In the genomic region with DNA sequence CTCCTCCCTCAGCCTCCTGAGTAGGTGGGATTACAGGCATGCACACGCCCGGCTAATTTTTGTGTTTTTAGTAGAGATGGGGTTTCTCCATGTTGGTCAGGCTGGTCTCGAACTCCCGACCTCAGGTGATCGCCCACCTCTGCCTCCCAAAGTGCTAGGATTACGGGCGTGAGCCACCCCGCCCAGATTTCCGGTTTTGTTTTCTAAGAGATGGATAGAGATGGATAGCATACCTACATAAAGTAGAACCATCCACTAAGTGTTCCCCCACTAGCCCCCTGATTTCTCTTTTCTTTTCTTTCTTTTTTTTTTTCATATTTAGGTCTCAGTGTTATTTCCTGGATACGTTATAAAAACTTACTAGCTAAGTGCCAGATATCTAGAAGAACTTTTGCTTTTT, we compare ENCODE assay signal across 8 cellular contexts. TPM values are rescaled to one million over a fixed set of nuclear protein-coding genes. Genes with fewer than 3 reads are reported as not detected.
A peak's percentile ranks its signal among the peaks of the same experiment; 100 is the strongest.
DNase-seq lines count a peak whose midpoint lies in the region; ATAC-seq, FAIRE-seq and TF ChIP-seq lines count a peak whose summit lies in the region.

No MANE protein-coding gene starts in this region.

- no peak for FAIRE-seq in pancreas (lab: Jason Lieb, UNC)

- peak overlapping the region; percentile 95 for H3K4me2 ChIP-seq in PC-3 (ENCODE audit: low read length)

- intact Hi-C loops in Caco-2 (cut with micrococcal nuclease; ENCODE audit: unreplicated experiment) = loop anchor here (2.0 kb wide), 1 partner anchor 19 kb away; no protein-coding TSS in a partner anchor
- intact Hi-C loops in PC-3 (cut with micrococcal nuclease) = loop anchor here (5.0 kb wide), 1 partner anchor 36 kb away; no protein-coding TSS in a partner anchor
- intact Hi-C loops in pancreas (cut with DNase I) = no loop called here

- no peaks in the 10 kb centered on the region for H3K9me3 Mint-ChIP-seq in Caco-2 (ENCODE audit: unreplicated experiment)
- H3K9me3 Mint-ChIP-seq in endothelial cell (ENCODE audit: unreplicated experiment) = no peaks in the 10 kb centered on the region

- H3K36me3 ChIP-seq in Caco-2 (ENCODE audit: control insufficient read depth, insufficient read depth, low read length) (peaks cover 1% of the 10 kb centered on the region; the same call in 1 of the 2 replicates), PC-3 (ENCODE audit: low read depth, low read length) (0 out of 2 replicates have a peak, but pooled peaks cover 3% of the 10 kb centered on the region), pancreas (no peaks in the 10 kb centered on the region)

- peaks cover 24% of the 10 kb centered on the region for H4K20me1 ChIP-seq in PC-3 (ENCODE audit: low read length)

- POLR2A ChIA-PET in Caco-2 (lab: Charles Lee) (interaction anchor here (2.8 kb wide), 1 partner anchor 37 kb away, joined by 20 read pairs; no protein-coding TSS in a partner anchor), PC-3 (lab: Charles Lee; ENCODE audit: unreplicated experiment) (no interaction called here)

- H3K79me2 ChIP-seq in PC-3 (ENCODE audit: low read length) = peaks cover 70% of the 10 kb centered on the region

- BruUV-seq in Caco-2 (replicated peaks; lab: Mats Ljungman, UMichigan) (no TSS peak), PC-3 (replicated peaks; lab: Mats Ljungman, UMichigan) (no TSS peak)

- H3K27me3 Mint-ChIP-seq in Caco-2 (ENCODE audit: insufficient read depth, unreplicated experiment) (no peaks in the 10 kb centered on the region), endothelial cell (ENCODE audit: unreplicated experiment) (peaks cover 9% of the 10 kb centered on the region)

- H3K9ac ChIP-seq in PC-3 (ENCODE audit: low read length) = peak overlapping the region; percentile 96; the same call in 1 of the 2 replicates

- H3K4me1 Mint-ChIP-seq in Caco-2 (ENCODE audit: low read depth, unreplicated experiment) (peaks cover 33% of the 10 kb centered on the region), endothelial cell (ENCODE audit: unreplicated experiment) (peaks cover 30% of the 10 kb centered on the region)

- H3K27me3 ChIP-seq in Caco-2 (replicated peaks; ENCODE audit: control insufficient read depth, insufficient read depth, low read length) (no peaks in the 10 kb centered on the region), PC-3 (ENCODE audit: low read length) (no peaks in the 10 kb centered on the region), pancreas (no peaks in the 10 kb centered on the region)

- H3K36me3 Mint-ChIP-seq in Caco-2 (ENCODE audit: insufficient read depth, unreplicated experiment) = peaks cover 42% of the 10 kb centered on the region
- H3K36me3 Mint-ChIP-seq in endothelial cell (ENCODE audit: low read depth, unreplicated experiment) = peaks cover 19% of the 10 kb centered on the region

- H3K9me3 ChIP-seq in Caco-2 = no peaks in the 10 kb centered on the region
- no peaks in the 10 kb centered on the region for H3K9me3 ChIP-seq in PC-3 (ENCODE audit: low read length)
- H3K9me3 ChIP-seq in pancreas = no peaks in the 10 kb centered on the region

- H3F3A ChIP-seq in PC-3 (ENCODE audit: low read length, unreplicated experiment) = no peaks in the 10 kb centered on the region

- H3K27ac ChIP-seq in PC-3 (ENCODE audit: low read length) (no peak overlapping the region; the same call in 1 of the 2 replicates), pancreas (peak overlapping the region in 3 of 4 donors; percentile 97 to 99 (median 98))

- TF ChIP-seq POLR2A in GM18505 (IDR thresholded peaks at IDR 0.05; ENCODE audit: borderline replicate concordance, extremely low read depth, insufficient read depth, insufficient read length) = no peak

- peak overlapping the region; percentile 100 for H3K4me3 ChIP-seq in Caco-2 (ENCODE audit: low read depth, low read length)
- peak overlapping the region; percentile 98 for H3K4me3 ChIP-seq in PC-3 (ENCODE audit: low read length)
- peak overlapping the region in 3 of 4 donors; percentile 72 to 97 (median 96) for H3K4me3 ChIP-seq in pancreas

- ATAC-seq in PC-3 (no peak), pancreas (no peak), GM18505 (IDR thresholded peaks at IDR 0.05; ENCODE audit: unreplicated experiment) (no peak), esophagus mucosa (no peak)

- H3K4me3 Mint-ChIP-seq in Caco-2 (ENCODE audit: unreplicated experiment) (peak overlapping the region; percentile 98), endothelial cell (ENCODE audit: unreplicated experiment) (peak overlapping the region; percentile 100)

- WGBS in pancreas, 2 donors = 1 to 5% methylated on average over 10 of the region's 10 CpGs

- H3K4me1 ChIP-seq in Caco-2 = peaks cover 13% of the 10 kb centered on the region
- H3K4me1 ChIP-seq in PC-3 (ENCODE audit: insufficient read depth, low read length) = peaks cover 19% of the 10 kb centered on the region
- peaks cover 6 to 29% (median 15%) of the 10 kb centered on the region in 3 donors for H3K4me1 ChIP-seq in pancreas

- CTCF ChIA-PET in Caco-2 (lab: Charles Lee) = interaction anchor here (0.9 to 2.9 kb wide), 2 partner anchors 50 to 60 kb away, joined by 3 to 16 read pairs; no protein-coding TSS in a partner anchor
- CTCF ChIA-PET in PC-3 (lab: Charles Lee) = interaction anchor here (0.7 kb wide), 1 partner anchor 90 kb away, joined by 3 read pairs; no protein-coding TSS in a partner anchor

- TF ChIP-seq CTCF in Caco-2 (IDR thresholded peaks at IDR 0.05; ENCODE audit: insufficient read depth in 1 of 2, low read depth in 1 of 2, low read length in 1 of 2, severe bottlenecking in 1 of 2, unreplicated experiment in 1 of 2) = no peak
- TF ChIP-seq CTCF in PC-3 (conservative IDR thresholded peaks at IDR 0.05; ENCODE audit: low read depth, low read length) = no peak
- TF ChIP-seq CTCF in endothelial cell (IDR thresholded peaks at IDR 0.05; ENCODE audit: unreplicated experiment) = no peak
- TF ChIP-seq CTCF in pancreas (IDR thresholded peaks at IDR 0.05) = no peak

- H3K27ac Mint-ChIP-seq in Caco-2 (ENCODE audit: unreplicated experiment) (peak overlapping the region; percentile 97), endothelial cell (ENCODE audit: unreplicated experiment) (peak overlapping the region; percentile 54)

- no peak for DNase-seq in Caco-2
- peak; percentile 9 for DNase-seq in PC-3
- DNase-seq in endothelial cell (ENCODE audit: low spot score) = no peak
- DNase-seq in pancreas = no peak
- DNase-seq in stimulated activated CD4-positive, alpha-beta T cell treated with anti-CD3 and anti-CD28 coated beads, Interleukin-4, amount 100 ng/mL, for 24 hours = no peak
- DNase-seq in AG08396 (ENCODE audit: low spot score) = no peak

- H2AFZ ChIP-seq in PC-3 (ENCODE audit: low read length) = no peak overlapping the region

- H3K9me2 ChIP-seq in PC-3 (replicated peaks; ENCODE audit: low read length) = no peaks in the 10 kb centered on the region

RNA-seq across cellular contexts. Expression of a gene that starts 2.0 kb away (rescaled TPM):
- total RNA-seq in Caco-2 (2022) (149 and 157 TPM in 2 replicates), PC-3 (2014; rRNA removed) (32.0 and 35.1 TPM in 2 replicates), endothelial cell (ENCODE audit: unreplicated experiment) (443 TPM), pancreas (10 to 100 TPM; 41.3 to 73.7 (median 50.3) TPM), esophagus mucosa (79.4 TPM)
- 10 to 100 TPM; 49.8 to 84.3 TPM for polyA plus RNA-seq in pancreas

Comparison
In these comparisons a context has a peak if more than half of its experiments do, and no peak if none do; other contexts are left out.
1. intact Hi-C loops: an anchor here in Caco-2 (2.0 kb wide) and PC-3 (5.0 kb wide); none called in pancreas.